Comparison of ENCODE assay signal across 8 cellular contexts in the genomic region with DNA sequence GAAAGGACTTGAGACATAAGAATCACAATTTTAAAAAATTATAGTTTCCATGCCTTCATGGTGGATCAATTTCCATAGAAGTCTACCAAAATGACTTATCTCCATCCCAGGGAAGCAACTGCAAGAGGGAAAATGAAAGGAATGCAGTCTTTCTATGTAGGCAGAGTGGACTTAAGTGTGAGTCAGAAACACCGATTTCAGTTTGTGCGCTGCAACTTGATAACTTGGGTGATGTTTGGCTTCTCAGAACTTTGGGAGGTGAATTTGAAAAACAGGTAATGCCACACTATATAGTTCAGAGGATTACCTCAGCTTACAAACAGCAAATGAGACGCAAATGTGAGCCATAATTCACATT. TPM values are rescaled to one million over a fixed set of nuclear protein-coding genes. Genes with fewer than 3 reads are reported as not detected.
A peak's percentile ranks its signal among the peaks of the same experiment; 100 is the strongest.
DNase-seq lines count a peak whose midpoint lies in the region; ATAC-seq, FAIRE-seq and TF ChIP-seq lines count a peak whose summit lies in the region.

No MANE protein-coding gene starts in this region.

- CTCF ChIA-PET in H1 (lab: Charles Lee; ENCODE audit: partially characterized antibody): interaction anchor here (0.6 to 1.8 kb wide), 3 partner anchors 56 to 1262 kb away, joined by 3 to 4 read pairs (median 3); partner anchors contain the start of gene CEP120

- no peak overlapping the region for H3K4ac ChIP-seq in H1 (replicated peaks; ENCODE audit: insufficient read length, low read depth, low read length)
- H3K4ac ChIP-seq in neuronal stem cell (ENCODE audit: low read length): no peak overlapping the region

- no peak for DNase-seq in CD14-positive monocyte (ENCODE audit: low spot score)
- peak; percentile 45 for DNase-seq in NCI-H69 (lab: John Stamatoyannopoulos, UW)
- no peak for DNase-seq in H1 (ENCODE audit: low read depth in 1 of 2, low spot score in 2 of 2)
- peak; percentile 18 for DNase-seq in neuronal stem cell (ENCODE audit: low spot score)
- no peak for DNase-seq in HT-29 (ENCODE audit: low spot score)
- DNase-seq in C1 segment of cervical spinal cord (lab: John Stamatoyannopoulos, UW): no peak
- DNase-seq in stimulated activated CD4-positive, alpha-beta T cell treated with anti-CD3 and anti-CD28 coated beads, Interleukin-12 subunit alpha, Interleukin-12 subunit beta, amount 100 ng/mL, for 4 hours: no peak

- H3K14ac ChIP-seq in H1 (ENCODE audit: insufficient read length): no peak overlapping the region
- H3K14ac ChIP-seq in neuronal stem cell (ENCODE audit: low read length): no peak overlapping the region

- H3K9me3 Mint-ChIP-seq in CD14-positive monocyte: peaks cover 0 to 5% (median 0%) of the 10 kb centered on the region in 7 donors

- peak overlapping the region; percentile 86 for H4K5ac ChIP-seq in H1 (ENCODE audit: insufficient read length, low read depth, low read length)

- no peak for TF ChIP-seq EP300 in H1 (IDR thresholded peaks at IDR 0.05; ENCODE audit: borderline replicate concordance in 1 of 2, low read depth in 2 of 2, low read length in 2 of 2)

- no peak for TF ChIP-seq RAD21 in H1 (IDR thresholded peaks at IDR 0.05 in 1 of 2, conservative IDR thresholded peaks at IDR 0.05 in 1 of 2; ENCODE audit: low read depth in 2 of 2, low read length in 2 of 2)

- H3K36me3 Mint-ChIP-seq in CD14-positive monocyte: no peaks in the 10 kb centered on the region

- no peak overlapping the region for H2BK20ac ChIP-seq in H1 (ENCODE audit: low read length)

- H3K4me1 Mint-ChIP-seq in CD14-positive monocyte: peaks cover 24% of the 10 kb centered on the region

- H3K27ac Mint-ChIP-seq in CD14-positive monocyte: peak overlapping the region in 3 of 7 donors; percentile 89 to 94 (median 93)

- H3K9me3 ChIP-seq in H1 (ENCODE audit: insufficient read depth in 2 of 2, low read depth in 1 of 2, low read length in 1 of 2) (no peaks in the 10 kb centered on the region), neuronal stem cell (replicated peaks in 1 of 2; ENCODE audit: control insufficient read depth in 2 of 2, insufficient read depth in 1 of 2, low read depth in 1 of 2, low read length in 2 of 2) (no peaks in the 10 kb centered on the region)

- H3K36me3 ChIP-seq in H1 (ENCODE audit: control insufficient read depth in 2 of 4, insufficient read depth in 4 of 4, low read length in 3 of 4): no peaks in the 10 kb centered on the region
- peaks cover 0 to 1% of the 10 kb centered on the region in 2 donors for H3K36me3 ChIP-seq in neuronal stem cell (replicated peaks in 1 of 2; ENCODE audit: control insufficient read depth in 2 of 2, insufficient read depth in 2 of 2, low read length in 2 of 2)

- TF ChIP-seq POLR2A in H1 (IDR thresholded peaks at IDR 0.05; ENCODE audit: control extremely low read depth in 1 of 2, low read depth in 2 of 2, low read length in 2 of 2): no peak

- no peak overlapping the region for H2AK5ac ChIP-seq in H1 (ENCODE audit: low read depth, low read length)
- H2AK5ac ChIP-seq in neuronal stem cell (ENCODE audit: low read depth, low read length): no peak overlapping the region

- H3K79me2 ChIP-seq in H1 (ENCODE audit: control insufficient read depth in 1 of 2, insufficient read depth in 2 of 2, low read length in 2 of 2): peaks cover 13 to 35% of the 10 kb centered on the region in 2 experiments

- H3K56ac ChIP-seq in H1 (replicated peaks; ENCODE audit: insufficient read length, low read depth, low read length): no peak overlapping the region

- H3K23ac ChIP-seq in H1 (ENCODE audit: insufficient read length) (no peak overlapping the region), neuronal stem cell (ENCODE audit: low read depth, low read length, poor library complexity) (no peak overlapping the region)

- no peak for FAIRE-seq in H1 (lab: Jason Lieb, UNC)

- no peak for TF ChIP-seq CTCF in CD14-positive monocyte (IDR thresholded peaks at IDR 0.05)
- no peak for TF ChIP-seq CTCF in H1 (IDR thresholded peaks at IDR 0.05; ENCODE audit: control extremely low read depth in 1 of 3, insufficient read depth in 1 of 3, low read depth in 1 of 3, low read length in 3 of 3)

- H3K4me1 ChIP-seq in H1 (replicated peaks in 1 of 4; ENCODE audit: control insufficient read depth in 3 of 4, insufficient read depth in 4 of 4, low read length in 3 of 4) (peaks cover 0 to 9% (median 4%) of the 10 kb centered on the region in 4 experiments; a peak in 5 of 7 replicates), neuronal stem cell (ENCODE audit: control insufficient read depth in 2 of 2, insufficient read depth in 1 of 2, low read depth in 1 of 2, low read length in 2 of 2) (peaks cover 5 to 12% of the 10 kb centered on the region in 2 donors)

- peaks cover 3 to 6% (median 5%) of the 10 kb centered on the region in 3 donors for H3K27me3 Mint-ChIP-seq in CD14-positive monocyte (ENCODE audit: low read depth in 3 of 3)

- peaks cover 5% of the 10 kb centered on the region in 2 experiments for H4K20me1 ChIP-seq in H1 (replicated peaks in 1 of 2; ENCODE audit: control insufficient read depth in 1 of 2, insufficient read depth in 2 of 2, low read length in 2 of 2)

- H3K79me1 ChIP-seq in H1 (ENCODE audit: low read depth, low read length): no peaks in the 10 kb centered on the region
- peaks cover 5% of the 10 kb centered on the region for H3K79me1 ChIP-seq in neuronal stem cell (ENCODE audit: low read depth, low read length)

- peak overlapping the region; percentile 98 for H3K4me3 Mint-ChIP-seq in CD14-positive monocyte

- no peak for ATAC-seq in HG02981 (IDR thresholded peaks at IDR 0.05; ENCODE audit: unreplicated experiment)

- intact Hi-C loops in CD14-positive monocyte (cut with micrococcal nuclease): loop anchor here (5.0 kb wide), 2 partner anchors 84 to 89 kb away; partner anchors contain the start of gene CEP120 (in 1 of the 2)

- H3K27ac ChIP-seq in H1 (ENCODE audit: low read depth, low read length): peak overlapping the region; percentile 87
- peak overlapping the region; percentile 71 for H3K27ac ChIP-seq in neuronal stem cell (replicated peaks; ENCODE audit: low read length)

- H2BK120ac ChIP-seq in H1 (replicated peaks; ENCODE audit: low read depth, low read length) (no peak overlapping the region), neuronal stem cell (ENCODE audit: low read depth, low read length) (no peak overlapping the region)

- H4K91ac ChIP-seq in H1 (replicated peaks; ENCODE audit: insufficient read length, low read length) (no peak overlapping the region), neuronal stem cell (ENCODE audit: low read depth, low read length, poor library complexity) (no peak overlapping the region)

- H3K9ac ChIP-seq in H1 (replicated peaks in 1 of 4; ENCODE audit: extremely low read depth in 1 of 4, low read depth in 3 of 4, low read length in 3 of 4) (peak overlapping the region in 3 of 4 experiments; percentile 64 to 99 (median 85); a peak in 6 of 7 replicates), neuronal stem cell (ENCODE audit: low read depth, low read length, poor library complexity) (no peak overlapping the region)

- H3K4me2 ChIP-seq in H1 (ENCODE audit: insufficient read depth in 1 of 2, low read depth in 2 of 2, low read length in 2 of 2) (peak overlapping the region; percentile 70 to 100), neuronal stem cell (ENCODE audit: insufficient read depth, low read length, poor library complexity, severe bottlenecking) (peak overlapping the region; percentile 66)

- H4K8ac ChIP-seq in H1 (ENCODE audit: extremely low read depth, insufficient read depth, low read length) (no peak overlapping the region), neuronal stem cell (ENCODE audit: low read depth, low read length) (no peak overlapping the region)

- peak overlapping the region; percentile 66 to 89 (median 70); a peak in 7 of 8 replicates for H3K4me3 ChIP-seq in H1 (ENCODE audit: extremely low read depth in 1 of 4, insufficient read depth in 2 of 4, low read depth in 3 of 4, low read length in 4 of 4)
- peak overlapping the region; percentile 79 to 87 for H3K4me3 ChIP-seq in neuronal stem cell (ENCODE audit: low read length in 2 of 2)

- POLR2A ChIA-PET in H1 (lab: Charles Lee; ENCODE audit: partially characterized antibody): interaction anchor here (0.7 to 5.3 kb wide), 9 partner anchors 13 to 106 kb away, joined by 3 to 68 read pairs (median 4); partner anchors contain the start of gene CEP120

- H2BK5ac ChIP-seq in H1 (ENCODE audit: low read depth, low read length): peak overlapping the region; percentile 94; the same call in 1 of the 2 replicates
- H2BK5ac ChIP-seq in neuronal stem cell (ENCODE audit: low read length): no peak overlapping the region

- H2BK12ac ChIP-seq in H1 (ENCODE audit: low read depth, low read length): peak overlapping the region; percentile 89; the same call in 1 of the 2 replicates
- no peak overlapping the region for H2BK12ac ChIP-seq in neuronal stem cell (ENCODE audit: low read length)

- H3K18ac ChIP-seq in H1 (ENCODE audit: extremely low read depth, low read length) (no peak overlapping the region), neuronal stem cell (ENCODE audit: low read length) (no peak overlapping the region)

- no peak overlapping the region for H2BK15ac ChIP-seq in H1 (ENCODE audit: low read length)
- H2BK15ac ChIP-seq in neuronal stem cell (ENCODE audit: low read length): no peak overlapping the region

- H2AFZ ChIP-seq in H1 (ENCODE audit: low read length) (no peak overlapping the region), neuronal stem cell (ENCODE audit: low read length) (peak overlapping the region; percentile 74)

- H3K27me3 ChIP-seq in H1 (replicated peaks in 1 of 4; ENCODE audit: control insufficient read depth in 3 of 4, extremely low read depth in 1 of 4, insufficient read depth in 3 of 4, low read length in 3 of 4) (no peaks in the 10 kb centered on the region), neuronal stem cell (ENCODE audit: control insufficient read depth in 3 of 3, insufficient read depth in 3 of 3, low read depth in 1 of 3, low read length in 3 of 3) (no peaks in the 10 kb centered on the region)

- peaks cover 8% of the 10 kb centered on the region for H3K23me2 ChIP-seq in H1 (ENCODE audit: low read depth, low read length)

- WGBS in H1 (ENCODE audit: extremely low coverage in 1 of 2, insufficient coverage in 1 of 2, insufficient read length in 1 of 2, insufficient replicate concordance in 2 of 2, low coverage in 1 of 2, low lambda C conversion rate in 2 of 2, missing lambda C conversion rate in 1 of 2), 2 experiments: 73% methylated on average over 3 of the region's 3 CpGs; no CpG with 5 or more reads in 1 of the 2 experiments
- WGBS in neuronal stem cell (ENCODE audit: extremely low coverage in 2 of 2, insufficient read length in 2 of 2, insufficient replicate concordance in 1 of 2), 2 donors: no CpG with 5 or more reads among the region's 3 CpGs

RNA-seq across cellular contexts. Expression of gene CSNK1G3, which starts 0.7 kb away (rescaled TPM):
- 10 to 100 TPM; 17.1 to 22.3 TPM for polyA plus RNA-seq in CD14-positive monocyte
- 54.8 and 58.9 TPM in 2 replicates for total RNA-seq in H1 (2021; fragmentation: NEBNext Ultra II Directional; extraction: Animal tissue kit (Norgen Biotek cat#: 25700))
- 10.6 and 11.3 TPM in 2 replicates for polyA plus RNA-seq in H1 (2011; rRNA removed)
- 15.9 TPM for polyA plus RNA-seq in H1 (2011; cell fraction: cytosol; rRNA removed)
- 32.5 TPM for polyA plus RNA-seq in H1 (2011; cell fraction: nucleus; rRNA removed)
- 14.2 to 23.8 TPM (median 20.7 TPM) in 4 replicates for polyA plus RNA-seq in H1 (2012, experiment 1 of 2)
- 1.4 TPM for polyA plus RNA-seq in H1 (2012, experiment 2 of 2)
- 31.9 TPM for polyA plus RNA-seq in H1 (2013, experiment 1 of 2)
- 29.6 TPM for polyA plus RNA-seq in H1 (2013, experiment 2 of 2)
- 30.9 and 37.0 TPM in 2 replicates for polyA minus RNA-seq in H1 (2011; rRNA and poly(A)+ RNA removed)
- 35.1 TPM for polyA minus RNA-seq in H1 (2011; cell fraction: cytosol; rRNA and poly(A)+ RNA removed)
- polyA minus RNA-seq in H1 (2011; cell fraction: nucleus; rRNA and poly(A)+ RNA removed): 89.4 TPM
- polyA plus RNA-seq in neuronal stem cell (2013, experiment 1 of 2): 29.5 TPM
- 32.6 TPM for polyA plus RNA-seq in neuronal stem cell (2013, experiment 2 of 2)
- total RNA-seq in HT-29 (2014; rRNA removed; shearing (Covaris generic)): 18.4 and 21.3 TPM in 2 replicates

Comparison
In these comparisons a context has a peak if more than half of its experiments do, and no peak if none do; other contexts are left out.
1. DNase-seq: peak in NCI-H69 (single experiment) and neuronal stem cell (single experiment); none in CD14-positive monocyte (single experiment), H1 (0 of 2), HT-29 (single experiment), C1 segment of cervical spinal cord (0 of 14) and stimulated activated CD4-positive, alpha-beta T cell treated with anti-CD3 and anti-CD28 coated beads, Interleukin-12 subunit alpha, Interleukin-12 subunit beta, amount 100 ng/mL, for 4 hours (single experiment).